ENCODE assay signal across 10 cellular contexts in the genomic region with DNA sequence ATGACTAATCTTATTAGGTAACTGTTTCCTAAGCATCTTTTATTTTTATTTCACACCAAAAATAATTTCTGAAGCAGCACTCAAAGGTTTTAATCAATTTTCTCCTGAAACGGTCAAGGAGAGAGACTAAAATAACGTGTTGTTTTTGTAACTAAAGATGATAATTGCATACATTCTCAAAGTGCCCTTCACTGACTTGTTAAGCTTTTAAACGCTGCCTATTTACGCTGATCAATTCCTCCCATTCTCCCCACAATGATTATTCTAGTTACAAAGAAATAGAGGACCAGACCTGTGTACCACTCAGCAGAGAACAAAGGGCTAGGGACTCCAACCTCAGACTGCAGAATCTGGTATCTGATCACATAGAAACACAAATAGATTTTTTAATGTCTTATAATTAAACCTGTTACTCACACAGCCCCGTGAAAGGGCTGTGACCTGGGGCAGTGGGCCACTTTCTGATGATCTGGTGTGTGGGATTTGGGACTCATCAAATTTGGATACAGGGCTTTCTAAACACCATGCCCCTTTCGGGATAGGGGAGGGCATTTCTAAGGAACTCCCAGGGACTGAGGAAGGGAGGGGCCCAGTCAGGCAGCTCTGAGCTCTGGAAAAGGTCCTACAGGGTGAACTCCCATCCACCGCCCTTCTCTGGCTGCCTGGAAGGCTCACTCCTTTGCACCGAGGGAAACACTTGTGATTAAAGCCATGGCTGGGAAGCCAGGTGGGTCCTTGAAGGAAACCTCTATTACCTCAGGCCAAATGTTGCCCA.
DNase-seq lines count a peak whose midpoint lies in the region; ATAC-seq and TF ChIP-seq lines count a peak whose summit lies in the region.
"Had no signal": no experiment of that assay in that cellular context is flagged by ENCODE, and none has a peak within 500 bp of the region (broad histone marks: within the 10 kb centered on the region; RNA-seq: fewer than 3 reads in every experiment).

No MANE protein-coding gene starts in this region.

- no peak for ATAC-seq in natural killer cell treated with Interleukin-12 subunit alpha and Interleukin-12 subunit beta and Interleukin-15 and Interleukin-18, amount 100 ng/mL, for 72 hours
- no peak for ATAC-seq in HG03565 (IDR thresholded peaks at IDR 0.05; ENCODE audit: unreplicated experiment)

- H3K27me3 Mint-ChIP-seq in Calu3 (ENCODE audit: unreplicated experiment), result no peaks in the 10 kb centered on the region
- H3K27me3 Mint-ChIP-seq in natural killer cell treated with Interleukin-12 subunit alpha and Interleukin-12 subunit beta and Interleukin-15 and Interleukin-18, amount 100 ng/mL, for 72 hours, result peaks cover 0 to 6% of the 10 kb centered on the region in 2 donors

- peaks cover 43% of the 10 kb centered on the region for H3K36me3 Mint-ChIP-seq in Calu3 (ENCODE audit: insufficient read depth, unreplicated experiment)
- no peaks in the 10 kb centered on the region for H3K36me3 Mint-ChIP-seq in natural killer cell treated with Interleukin-12 subunit alpha and Interleukin-12 subunit beta and Interleukin-15 and Interleukin-18, amount 100 ng/mL, for 72 hours
- H3K36me3 Mint-ChIP-seq: activated naive CD4-positive, alpha-beta T cell treated with anti-CD3 and anti-CD28 coated beads, Interleukin-2, amount 10 ng/mL, durations not matched to agents 7 days and 5 days had no signal

- no peaks in the 10 kb centered on the region for H3K36me3 ChIP-seq in duodenal mucosa (ENCODE audit: control insufficient read depth in 1 of 2, insufficient read depth in 2 of 2, low read length in 2 of 2)

- CTCF ChIA-PET in Calu3 (lab: Charles Lee), result interaction anchor here (1.6 to 2.6 kb wide), 3 partner anchors 24 to 230 kb away, joined by 5 to 16 read pairs (median 15); no protein-coding TSS in a partner anchor

- H3K27me3 ChIP-seq in duodenal mucosa (ENCODE audit: control insufficient read depth in 1 of 2, insufficient read depth in 2 of 2, low read length in 2 of 2), result no peaks in the 10 kb centered on the region

- intact Hi-C loops in Calu3 (cut with micrococcal nuclease; ENCODE audit: unreplicated experiment), result no loop called here

- H3K4me3 ChIP-seq in duodenal mucosa (ENCODE audit: low read depth in 1 of 2, low read length in 2 of 2), result no peak overlapping the region

- H3K9me3 Mint-ChIP-seq in Calu3 (ENCODE audit: low read depth, unreplicated experiment), result no peaks in the 10 kb centered on the region
- no peaks in the 10 kb centered on the region for H3K9me3 Mint-ChIP-seq in natural killer cell treated with Interleukin-12 subunit alpha and Interleukin-12 subunit beta and Interleukin-15 and Interleukin-18, amount 100 ng/mL, for 72 hours
- H3K9me3 Mint-ChIP-seq: activated naive CD4-positive, alpha-beta T cell treated with anti-CD3 and anti-CD28 coated beads, Interleukin-2, amount 10 ng/mL, durations not matched to agents 7 days and 5 days had no signal

- H3K9me3 ChIP-seq in duodenal mucosa (ENCODE audit: control insufficient read depth in 1 of 2, low read length in 2 of 2), result no peaks in the 10 kb centered on the region

- H3K27ac Mint-ChIP-seq in Calu3 (ENCODE audit: unreplicated experiment), result peak overlapping the region; percentile 99
- H3K27ac Mint-ChIP-seq in natural killer cell treated with Interleukin-12 subunit alpha and Interleukin-12 subunit beta and Interleukin-15 and Interleukin-18, amount 100 ng/mL, for 72 hours, result peak overlapping the region; percentile 91 to 96
- H3K27ac Mint-ChIP-seq: activated naive CD4-positive, alpha-beta T cell treated with anti-CD3 and anti-CD28 coated beads, Interleukin-2, amount 10 ng/mL, durations not matched to agents 7 days and 5 days had no signal

- H3K4me1 Mint-ChIP-seq in Calu3 (ENCODE audit: low read depth, unreplicated experiment), result peaks cover 87% of the 10 kb centered on the region
- peaks cover 38 to 47% of the 10 kb centered on the region in 2 donors for H3K4me1 Mint-ChIP-seq in natural killer cell treated with Interleukin-12 subunit alpha and Interleukin-12 subunit beta and Interleukin-15 and Interleukin-18, amount 100 ng/mL, for 72 hours (ENCODE audit: low read depth in 2 of 2)

- peaks cover 70 to 79% of the 10 kb centered on the region in 2 donors for H3K4me1 ChIP-seq in duodenal mucosa (ENCODE audit: control insufficient read depth in 1 of 2, insufficient read depth in 2 of 2, low read length in 2 of 2)

- BruUV-seq in Calu3 (replicated peaks; lab: Mats Ljungman, UMichigan), result no TSS peak

- TF ChIP-seq CTCF in Calu3 (IDR thresholded peaks at IDR 0.05; ENCODE audit: unreplicated experiment), result no peak

- peak overlapping the region; percentile 3 to 7 for H3K9ac ChIP-seq in duodenal mucosa (ENCODE audit: low read depth in 1 of 2, low read length in 2 of 2)

- peak; percentile 25 for DNase-seq in Calu3
- peak; percentile 79 for DNase-seq in NCI-H2227 treated with DMSO at 0.1 percent for 48 hours (lab: John Stamatoyannopoulos, UW)
- DNase-seq in natural killer cell treated with Interleukin-12 subunit alpha and Interleukin-12 subunit beta and Interleukin-15 and Interleukin-18, amount 100 ng/mL, for 72 hours (ENCODE audit: low spot score), result no peak
- DNase-seq in activated CD8-positive, alpha-beta memory T cell treated with anti-CD3 and anti-CD28 coated beads, Interleukin-2, amount 50 U/mL, for 48 hours, result no peak
- no peak for DNase-seq in putamen (ENCODE audit: low spot score)
- DNase-seq in activated CD4-positive, alpha-beta T cell treated with anti-CD3 and anti-CD28 coated beads, Interleukin-2, amount 50 U/mL, for 1 hour, result no peak
- DNase-seq: activated naive CD4-positive, alpha-beta T cell treated with anti-CD3 and anti-CD28 coated beads, Interleukin-2, amount 10 ng/mL, durations not matched to agents 7 days and 5 days; GF-D8 had no signal

- peak overlapping the region; percentile 70 for H3K27ac ChIP-seq in duodenal mucosa (ENCODE audit: low read depth, low read length)

- peak overlapping the region; percentile 30 for H3K4me3 Mint-ChIP-seq in Calu3 (ENCODE audit: low read depth, unreplicated experiment)
- peak overlapping the region; percentile 82 for H3K4me3 Mint-ChIP-seq in natural killer cell treated with Interleukin-12 subunit alpha and Interleukin-12 subunit beta and Interleukin-15 and Interleukin-18, amount 100 ng/mL, for 72 hours
- H3K4me3 Mint-ChIP-seq: activated naive CD4-positive, alpha-beta T cell treated with anti-CD3 and anti-CD28 coated beads, Interleukin-2, amount 10 ng/mL, durations not matched to agents 7 days and 5 days had no signal

Comparison
In these comparisons a context has a peak if more than half of its experiments do, and no peak if none do; other contexts are left out.
1. DNase-seq: peak in Calu3 (single experiment) and NCI-H2227 treated with DMSO at 0.1 percent for 48 hours (single experiment); none in natural killer cell treated with Interleukin-12 subunit alpha and Interleukin-12 subunit beta and Interleukin-15 and Interleukin-18, amount 100 ng/mL, for 72 hours (single experiment), activated CD8-positive, alpha-beta memory T cell treated with anti-CD3 and anti-CD28 coated beads, Interleukin-2, amount 50 U/mL, for 48 hours (single experiment), putamen (single experiment) and activated CD4-positive, alpha-beta T cell treated with anti-CD3 and anti-CD28 coated beads, Interleukin-2, amount 50 U/mL, for 1 hour (single experiment).